In the genomic region with DNA sequence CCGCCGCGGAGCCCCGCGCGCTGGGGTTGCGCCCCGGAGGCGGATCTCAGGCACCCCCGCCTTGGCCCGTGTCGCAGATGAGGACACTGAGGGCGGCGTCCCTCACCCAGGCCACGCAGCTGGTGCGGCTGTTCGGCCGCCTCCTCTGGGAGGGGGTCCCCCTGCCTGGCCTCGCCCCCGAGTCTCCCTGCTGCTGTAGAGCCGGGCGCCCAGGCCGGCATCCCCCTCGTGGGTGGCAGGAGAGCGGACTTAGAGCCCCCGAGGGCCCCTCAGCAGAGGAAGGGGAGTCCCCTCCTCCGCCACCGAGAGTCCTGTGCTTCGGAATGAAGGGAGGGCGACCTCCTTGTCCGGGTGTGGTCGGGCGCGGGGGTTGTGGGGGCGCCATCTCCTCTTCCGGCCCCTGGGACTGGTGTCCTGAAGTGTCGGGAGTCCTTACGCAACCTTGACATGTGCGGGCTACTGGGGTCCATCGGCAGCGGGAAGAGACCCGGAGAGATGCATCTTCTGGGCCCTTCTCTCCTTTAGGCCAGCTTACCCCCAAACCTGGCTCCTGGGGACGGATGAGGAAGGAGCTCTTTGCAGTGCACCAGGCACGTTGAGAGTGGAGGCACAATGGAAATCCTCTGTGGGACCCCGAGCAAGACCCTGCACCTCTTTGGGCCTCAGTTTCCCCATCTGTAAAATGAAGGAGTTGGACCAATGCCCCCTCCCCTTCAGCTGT, we compare ENCODE assay signal across 9 cellular contexts. TPM values are rescaled to one million over a fixed set of nuclear protein-coding genes. Genes with fewer than 3 reads are reported as not detected.
DNase-seq lines count a peak whose midpoint lies in the region; ATAC-seq and TF ChIP-seq lines count a peak whose summit lies in the region.
"Had no signal": no experiment of that assay in that cellular context is flagged by ENCODE, and none has a peak within 500 bp of the region (broad histone marks: within the 10 kb centered on the region; RNA-seq: fewer than 3 reads in every experiment).

No MANE protein-coding gene starts in this region.

- ATAC-seq in gastroesophageal sphincter (peak; percentile 35), HG03457 (IDR thresholded peaks at IDR 0.05; ENCODE audit: unreplicated experiment) (no peak), GM18517 (IDR thresholded peaks at IDR 0.05; ENCODE audit: unreplicated experiment) (no peak)

- peaks cover 2% of the 10 kb centered on the region for H3K4me1 Mint-ChIP-seq in activated CD4-positive, alpha-beta memory T cell treated with anti-CD3 and anti-CD28 coated beads for 36 hours (ENCODE audit: low read depth)
- H3K4me1 Mint-ChIP-seq in progenitor cell of endocrine pancreas (ENCODE audit: low read depth) = peaks cover 2% of the 10 kb centered on the region

- H3K36me3 ChIP-seq in gastroesophageal sphincter = no peaks in the 10 kb centered on the region

- DNase-seq in ELF-1 (ENCODE audit: low read depth, low spot score) (peak; percentile 55), HK-2 (ENCODE audit: unreplicated experiment) (peak; percentile 41), progenitor cell of endocrine pancreas (ENCODE audit: low spot score, unreplicated experiment) (no peak), NCI-H2081 treated with DMSO at 0.1 percent for 48 hours (lab: John Stamatoyannopoulos, UW) (no peak)
- peak; percentile 35 for DNase-seq in activated CD4-positive, alpha-beta memory T cell treated with anti-CD3 and anti-CD28 coated beads for 36 hours

- no CpG with 5 or more reads among the region's 45 CpGs for WGBS in gastroesophageal sphincter (ENCODE audit: low coverage in 1 of 2), 2 donors

- CTCF ChIA-PET in activated CD4-positive, alpha-beta memory T cell treated with anti-CD3 and anti-CD28 coated beads for 36 hours (lab: Charles Lee) = interaction anchor here (0.5 to 6.1 kb wide), 24 partner anchors 10 to 592 kb away, joined by 3 to 158 read pairs (median 4); partner anchors contain the start of genes EXOSC2 and PRDM12

- H3K36me3 Mint-ChIP-seq in activated CD4-positive, alpha-beta memory T cell treated with anti-CD3 and anti-CD28 coated beads for 36 hours = no peaks in the 10 kb centered on the region
- H3K36me3 Mint-ChIP-seq in progenitor cell of endocrine pancreas (ENCODE audit: insufficient read depth) = no peaks in the 10 kb centered on the region

- H3K9me3 Mint-ChIP-seq in activated CD4-positive, alpha-beta memory T cell treated with anti-CD3 and anti-CD28 coated beads for 36 hours = peaks cover 7% of the 10 kb centered on the region
- no peaks in the 10 kb centered on the region for H3K9me3 Mint-ChIP-seq in progenitor cell of endocrine pancreas (ENCODE audit: low read depth)

- peak overlapping the region; percentile 89 for H3K4me3 Mint-ChIP-seq in activated CD4-positive, alpha-beta memory T cell treated with anti-CD3 and anti-CD28 coated beads for 36 hours
- peak overlapping the region; percentile 82 for H3K4me3 Mint-ChIP-seq in progenitor cell of endocrine pancreas (ENCODE audit: low read depth)

- peaks cover 14% of the 10 kb centered on the region for H3K27me3 ChIP-seq in gastroesophageal sphincter

- TF ChIP-seq CTCF in gastroesophageal sphincter (IDR thresholded peaks at IDR 0.05) (no peak), progenitor cell of endocrine pancreas (IDR thresholded peaks at IDR 0.05; ENCODE audit: unreplicated experiment) (no peak)

- H3K9me3 ChIP-seq in gastroesophageal sphincter = peaks cover 0 to 7% (median 0%) of the 10 kb centered on the region in 3 donors

- H3K27ac ChIP-seq in gastroesophageal sphincter = peak overlapping the region in 2 of 4 donors; percentile 62 to 71

- TF ChIP-seq EP300 in gastroesophageal sphincter (IDR thresholded peaks at IDR 0.05) = no peak

- H3K4me1 ChIP-seq in gastroesophageal sphincter = peaks cover 0 to 17% (median 10%) of the 10 kb centered on the region in 3 donors

- no peak for TF ChIP-seq POLR2A in gastroesophageal sphincter (IDR thresholded peaks at IDR 0.05)

- H3K27ac Mint-ChIP-seq in activated CD4-positive, alpha-beta memory T cell treated with anti-CD3 and anti-CD28 coated beads for 36 hours = no peak overlapping the region
- no peak overlapping the region for H3K27ac Mint-ChIP-seq in progenitor cell of endocrine pancreas

- H3K4me3 ChIP-seq in gastroesophageal sphincter = peak overlapping the region; percentile 38 to 59

- peaks cover 6% of the 10 kb centered on the region for H3K27me3 Mint-ChIP-seq in activated CD4-positive, alpha-beta memory T cell treated with anti-CD3 and anti-CD28 coated beads for 36 hours
- H3K27me3 Mint-ChIP-seq in progenitor cell of endocrine pancreas = peaks cover 45% of the 10 kb centered on the region

- intact Hi-C loops in activated CD4-positive, alpha-beta memory T cell treated with anti-CD3 and anti-CD28 coated beads for 36 hours (cut with micrococcal nuclease) = loop anchor here (1.0 to 5.0 kb wide), 2 partner anchors 100 to 221 kb away; no protein-coding TSS in a partner anchor

- POLR2A ChIA-PET in activated CD4-positive, alpha-beta memory T cell treated with anti-CD3 and anti-CD28 coated beads for 36 hours (lab: Charles Lee) = interaction anchor here (0.5 to 1.7 kb wide), 3 partner anchors 12 to 648 kb away, joined by 3 to 10 read pairs (median 3); partner anchors contain the start of gene EXOSC2

RNA-seq across cellular contexts. Expression of gene EXOSC2, which starts 11.7 kb away (rescaled TPM):
- total RNA-seq in activated CD4-positive, alpha-beta memory T cell treated with anti-CD3 and anti-CD28 coated beads for 36 hours = 10 to 100 TPM; 77.3 to 80.5 TPM
- 10 to 100 TPM; 15.9 to 32.3 (median 26.8) TPM for total RNA-seq in gastroesophageal sphincter
- total RNA-seq in progenitor cell of endocrine pancreas = 45.9 and 46.5 TPM in 2 replicates

RNA-seq across cellular contexts. Expression of gene PRDM12, which starts 17.5 kb away (rescaled TPM):
- total RNA-seq in activated CD4-positive, alpha-beta memory T cell treated with anti-CD3 and anti-CD28 coated beads for 36 hours = under 1 TPM; 0.07 to 0.12 TPM
- total RNA-seq in gastroesophageal sphincter (not detected), progenitor cell of endocrine pancreas (not detected in 2 replicates)
- total RNA-seq: RPMI7951 had no signal

Comparison
In these comparisons a context has a peak if more than half of its experiments do, and no peak if none do; other contexts are left out.
1. DNase-seq: peak in ELF-1 (single experiment), HK-2 (single experiment) and activated CD4-positive, alpha-beta memory T cell treated with anti-CD3 and anti-CD28 coated beads for 36 hours (single experiment); none in progenitor cell of endocrine pancreas (single experiment) and NCI-H2081 treated with DMSO at 0.1 percent for 48 hours (single experiment).